In the genomic region with DNA sequence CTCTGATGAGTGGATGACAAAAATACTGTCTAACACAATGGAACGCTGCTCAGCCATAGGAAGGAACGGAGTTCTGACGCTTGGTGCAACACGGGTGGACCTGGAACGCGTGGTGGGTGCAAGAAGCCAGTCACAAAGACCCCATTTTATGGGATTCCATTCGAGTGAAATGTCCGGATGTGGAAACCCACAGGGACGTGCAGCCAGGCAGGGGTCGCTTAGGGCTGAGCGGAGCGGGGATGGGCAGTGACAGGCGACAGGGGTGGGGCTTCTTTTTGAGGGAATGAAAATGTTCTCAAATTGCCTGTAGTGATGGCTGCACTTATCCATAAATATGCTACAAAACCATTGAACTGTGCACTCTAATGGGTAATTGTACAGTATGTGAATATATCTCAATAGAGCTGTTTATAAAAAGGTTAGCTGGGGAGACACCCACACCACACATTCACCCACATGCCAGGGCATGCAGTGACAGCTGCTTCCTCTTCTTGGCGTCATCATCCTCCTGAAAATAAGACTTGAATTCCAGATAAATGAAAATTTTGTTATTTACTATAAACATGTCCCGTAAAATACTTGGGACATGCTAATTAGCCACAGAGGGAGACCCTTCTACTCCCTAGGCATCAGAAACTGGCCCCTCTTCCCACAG, we compare ENCODE assay signal across 13 cellular contexts.
A peak's percentile ranks its signal among the peaks of the same experiment; 100 is the strongest.
DNase-seq lines count a peak whose midpoint lies in the region; TF ChIP-seq lines count a peak whose summit lies in the region.
"Had no signal": no experiment of that assay in that cellular context is flagged by ENCODE, and none has a peak within 500 bp of the region (broad histone marks: within the 10 kb centered on the region; RNA-seq: fewer than 3 reads in every experiment).

No MANE protein-coding gene starts in this region.

- CTCF ChIA-PET in RWPE1 (lab: Yijun Ruan, JAX): interaction anchor here (1.2 kb wide), 1 partner anchor 23 kb away, joined by 5 read pairs; no protein-coding TSS in a partner anchor

- peaks cover 0 to 26% (median 0%) of the 10 kb centered on the region in 11 experiments; a peak in 4 of 22 replicates for H3K27me3 ChIP-seq in BLaER1 treated with 17β-estradiol and CSF1 and Interleukin-3, amounts not matched to agents 10 nM and 100 nM

- POLR2A ChIA-PET in RWPE1 (lab: Yijun Ruan, JAX; ENCODE audit: low non-redundant PET): no interaction called here

- in situ Hi-C loops in KBM-7 (cut with MboI; ENCODE audit: low pct_unique_long_range_greater_than_20kb, low sequenced_read_pairs): no loop called here

- DNase-seq in HT1080 (ENCODE audit: low read depth) (peak; percentile 27), RWPE1 (ENCODE audit: low spot score) (peak; percentile 36), neural crest cell (ENCODE audit: low read depth, low spot score) (no peak), NCI-H2029 treated with DMSO at 0.1 percent for 48 hours (lab: John Stamatoyannopoulos, UW) (no peak), KBM-7 (no peak), GOT3 (lab: John Stamatoyannopoulos, UW) (no peak)
- DNase-seq: GDM1, H7, NCI-H1930, Right ventricle myocardium superior, SK-N-SH had no signal

- H3K36me3 Mint-ChIP-seq in neural crest cell (ENCODE audit: low read depth): no peaks in the 10 kb centered on the region

- no peak overlapping the region for H3K9ac ChIP-seq in BLaER1 treated with 17β-estradiol and CSF1 and Interleukin-3, amounts not matched to agents 10 nM and 100 nM
- H3K9ac ChIP-seq: SK-N-SH had no signal

- H3K4me3 Mint-ChIP-seq in neural crest cell: no peak overlapping the region

- no peak overlapping the region for H3K4me3 ChIP-seq in BLaER1 treated with 17β-estradiol and CSF1 and Interleukin-3, amounts not matched to agents 10 nM and 100 nM

- H3K27ac Mint-ChIP-seq in neural crest cell (ENCODE audit: unreplicated experiment): peak overlapping the region; percentile 32

- no peaks in the 10 kb centered on the region for H3K9me3 Mint-ChIP-seq in neural crest cell

- H3K27ac ChIP-seq in BLaER1 treated with 17β-estradiol and CSF1 and Interleukin-3, amounts not matched to agents 10 nM and 100 nM: no peak overlapping the region
- H3K27ac ChIP-seq in RWPE1: no peak overlapping the region
- H3K27ac ChIP-seq: C4-2B had no signal

- H3K4me2 ChIP-seq in BLaER1 treated with 17β-estradiol and CSF1 and Interleukin-3, amounts not matched to agents 10 nM and 100 nM: peak overlapping the region; percentile 24 to 90 (median 56)
- H3K4me2 ChIP-seq: SK-N-SH had no signal

- TF ChIP-seq CTCF in RWPE1 (conservative IDR thresholded peaks at IDR 0.05; ENCODE audit: low read depth) (no peak), neural crest cell (conservative IDR thresholded peaks at IDR 0.05) (no peak)

- peaks cover 30 to 69% (median 64%) of the 10 kb centered on the region in 10 experiments for H3K4me1 ChIP-seq in BLaER1 treated with 17β-estradiol and CSF1 and Interleukin-3, amounts not matched to agents 10 nM and 100 nM

- H3K4me1 Mint-ChIP-seq in neural crest cell: no peaks in the 10 kb centered on the region

- no peaks in the 10 kb centered on the region; a peak in 1 of 22 replicates for H4K20me1 ChIP-seq in BLaER1 treated with 17β-estradiol and CSF1 and Interleukin-3, amounts not matched to agents 10 nM and 100 nM

- H3K9me3 ChIP-seq in BLaER1 treated with 17β-estradiol and CSF1 and Interleukin-3, amounts not matched to agents 10 nM and 100 nM (replicated peaks in 1 of 11): no peaks in the 10 kb centered on the region
- H3K9me3 ChIP-seq: SK-N-SH had no signal

- no peaks in the 10 kb centered on the region for H3K27me3 Mint-ChIP-seq in neural crest cell (ENCODE audit: low read depth)

- no peaks in the 10 kb centered on the region for H3K36me3 ChIP-seq in BLaER1 treated with 17β-estradiol and CSF1 and Interleukin-3, amounts not matched to agents 10 nM and 100 nM

Comparison
In these comparisons a context has a peak if more than half of its experiments do, and no peak if none do; other contexts are left out.
1. DNase-seq: peak in HT1080 (single experiment) and RWPE1 (single experiment); none in neural crest cell (single experiment), NCI-H2029 treated with DMSO at 0.1 percent for 48 hours (single experiment), KBM-7 (single experiment) and GOT3 (single experiment).